In genomic region chr18:25921677-25922421, GRCh38 we compare ENCODE assay signal across 1 cellular context.
TF ChIP-seq lines count a peak whose summit lies in the region.

No MANE protein-coding gene starts in this region.

TF ChIP-seq in K562, 482 proteins besides CTCF, POLR2A, EP300 and RAD21 (continued from another document):
- TF ChIP-seq, protein P1, sequence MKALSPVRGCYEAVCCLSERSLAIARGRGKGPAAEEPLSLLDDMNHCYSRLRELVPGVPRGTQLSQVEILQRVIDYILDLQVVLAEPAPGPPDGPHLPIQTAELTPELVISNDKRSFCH (CRISPR knock-in tag; IDR thresholded peaks at IDR 0.05), result no peak
- TF ChIP-seq, protein P1 (tag; IDR thresholded peaks at IDR 0.05), result peak; percentile 64; the same call in 1 of the 2 replicates
- no peak for TF ChIP-seq GMEB1 (CRISPR knock-in tag; IDR thresholded peaks at IDR 0.05)
- no peak for TF ChIP-seq NFIC (IDR thresholded peaks at IDR 0.05)
- peak in 1 of 2 experiments; percentile 58; a peak in 1 of 3 replicates for TF ChIP-seq CBX3 (IDR thresholded peaks at IDR 0.05; ENCODE audit: borderline replicate concordance in 1 of 2, low read length in 2 of 2)
- TF ChIP-seq STAG1 (CRISPR knock-in tag; IDR thresholded peaks at IDR 0.05; ENCODE audit: borderline replicate concordance), result peak; percentile 60; the same call in 1 of the 2 replicates
- peak; percentile 57; the same call in 1 of the 2 replicates for TF ChIP-seq KLF13 (tag; IDR thresholded peaks at IDR 0.05; ENCODE audit: borderline replicate concordance, low read depth)
- no peak for TF ChIP-seq MCM3 (IDR thresholded peaks at IDR 0.05)
- TF ChIP-seq SMAD4 (CRISPR knock-in tag; conservative IDR thresholded peaks at IDR 0.05), result 0 out of 2 replicates have a peak, but pooled peaks have one; percentile 54
